Comparison of ENCODE assay signal across 8 cellular contexts in the genomic region with DNA sequence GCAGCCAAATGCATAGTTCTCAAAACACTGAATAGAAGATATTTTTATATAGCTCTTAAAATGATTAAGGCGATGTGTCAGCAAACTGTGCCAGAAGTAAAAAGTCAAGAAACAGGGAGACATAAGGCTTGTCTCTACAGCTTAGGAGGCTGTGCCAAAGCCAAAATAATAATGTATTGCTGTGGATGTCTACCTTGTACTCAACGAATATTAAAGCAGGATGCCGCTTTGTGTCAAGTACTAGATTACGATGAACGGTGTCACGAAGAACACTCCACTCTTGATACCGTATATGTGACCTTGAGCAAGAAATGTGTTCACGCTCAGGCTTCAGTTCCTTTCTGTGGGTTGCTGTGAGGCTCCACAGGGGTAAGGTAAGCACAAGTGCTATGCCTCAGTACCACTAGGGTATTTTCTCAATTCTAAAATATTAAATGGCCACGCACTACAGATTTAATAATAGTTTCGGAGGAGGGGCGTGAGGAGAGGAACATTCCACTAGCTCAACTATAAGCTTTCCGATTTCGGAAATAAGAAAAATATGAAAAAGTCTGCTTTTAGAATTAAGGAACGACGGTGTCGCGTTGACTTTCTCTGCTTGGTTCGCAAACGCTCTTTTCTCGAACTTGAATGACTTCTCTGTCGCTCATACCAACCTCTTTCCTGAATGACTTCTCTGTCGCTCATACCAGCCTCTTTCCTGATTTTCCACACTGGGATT. TPM values are rescaled to one million over a fixed set of nuclear protein-coding genes. Genes with fewer than 3 reads are reported as not detected.
DNase-seq lines count a peak whose midpoint lies in the region; ATAC-seq and TF ChIP-seq lines count a peak whose summit lies in the region.

No MANE protein-coding gene starts in this region.

- H3K27me3 ChIP-seq in CD4-positive, alpha-beta memory T cell (ENCODE audit: insufficient read depth, low read length) = no peaks in the 10 kb centered on the region
- H3K27me3 ChIP-seq in PC-3 (ENCODE audit: low read length) (no peaks in the 10 kb centered on the region), adrenal gland (no peaks in the 10 kb centered on the region), iPS-18a (ENCODE audit: control insufficient read depth, insufficient read depth, low read length) (no peaks in the 10 kb centered on the region)

- peaks cover 24 to 37% (median 28%) of the 10 kb centered on the region in 4 donors for H3K4me1 Mint-ChIP-seq in CD4-positive, alpha-beta memory T cell

- H3K9me3 ChIP-seq in CD4-positive, alpha-beta memory T cell (ENCODE audit: control insufficient read depth in 1 of 2, low read length in 2 of 2) = no peaks in the 10 kb centered on the region
- H3K9me3 ChIP-seq in PC-3 (ENCODE audit: low read length) (no peaks in the 10 kb centered on the region), adrenal gland (replicated peaks in 1 of 3) (no peaks in the 10 kb centered on the region), iPS-18a (ENCODE audit: control insufficient read depth, low read depth, low read length) (no peaks in the 10 kb centered on the region)

- H3K4me3 ChIP-seq in CD4-positive, alpha-beta memory T cell (ENCODE audit: low read length in 2 of 2) = peak overlapping the region; percentile 72 to 75
- peak overlapping the region; percentile 92 for H3K4me3 ChIP-seq in PC-3 (ENCODE audit: low read length)
- H3K4me3 ChIP-seq in adrenal gland = peak overlapping the region in 3 of 4 donors; percentile 64 to 80 (median 77)
- peak overlapping the region; percentile 57 for H3K4me3 ChIP-seq in iPS-18a (ENCODE audit: low read length)

- peaks cover 4% of the 10 kb centered on the region for H3F3A ChIP-seq in PC-3 (ENCODE audit: low read length, unreplicated experiment)

- TF ChIP-seq POLR2A in adrenal gland (IDR thresholded peaks at IDR 0.05) = peak in 1 of 2 donors; percentile 22

- 0 to 1% (median 1%) methylated on average over 22 of the region's 22 CpGs for WGBS in adrenal gland, 4 donors

- H3K9me3 Mint-ChIP-seq in CD4-positive, alpha-beta memory T cell = no peaks in the 10 kb centered on the region

- POLR2A ChIA-PET in CD4-positive, alpha-beta memory T cell (lab: Charles Lee; ENCODE audit: partially characterized antibody) = interaction anchor here (0.8 to 2.6 kb wide), 12 partner anchors 9 to 1071 kb away, joined by 3 to 17 read pairs (median 4); partner anchors contain the start of genes ELMOD2, NDUFC1 and RAB33B
- POLR2A ChIA-PET in PC-3 (lab: Charles Lee; ENCODE audit: unreplicated experiment) = interaction anchor here (0.7 kb wide), 1 partner anchor 438 kb away, joined by 3 read pairs; no protein-coding TSS in a partner anchor

- H3K4me1 ChIP-seq in CD4-positive, alpha-beta memory T cell (ENCODE audit: insufficient read depth, low read length) = peaks cover 23% of the 10 kb centered on the region
- H3K4me1 ChIP-seq in PC-3 (ENCODE audit: insufficient read depth, low read length) (peaks cover 44% of the 10 kb centered on the region), adrenal gland (replicated peaks in 1 of 2) (peaks cover 5 to 38% of the 10 kb centered on the region in 2 donors), iPS-18a (ENCODE audit: control insufficient read depth, low read depth, low read length) (peaks cover 8% of the 10 kb centered on the region)

- no peak overlapping the region for H3K27ac Mint-ChIP-seq in CD4-positive, alpha-beta memory T cell

- no peak overlapping the region for H3K4me3 Mint-ChIP-seq in CD4-positive, alpha-beta memory T cell

- H3K27me3 Mint-ChIP-seq in CD4-positive, alpha-beta memory T cell = no peaks in the 10 kb centered on the region

- H2AFZ ChIP-seq in PC-3 (ENCODE audit: low read length) = peak overlapping the region; percentile 73

- peak; percentile 38 to 54 (median 49) for DNase-seq in CD4-positive, alpha-beta memory T cell
- DNase-seq in PC-3 = peak; percentile 4
- peak in 4 of 7 donors; percentile 11 to 53 (median 14) for DNase-seq in adrenal gland
- peak; percentile 5 to 20 (median 14) for DNase-seq in stimulated activated CD4-positive, alpha-beta T cell treated with anti-CD3 and anti-CD28 coated beads, Interleukin-12 subunit alpha, Interleukin-12 subunit beta, amount 100 ng/mL, for 48 hours (ENCODE audit: low read depth in 2 of 3, low spot score in 1 of 3)
- DNase-seq in islet precursor cell = no peak

- no peaks in the 10 kb centered on the region for H3K36me3 Mint-ChIP-seq in CD4-positive, alpha-beta memory T cell

- no peaks in the 10 kb centered on the region; the same call in 1 of the 2 replicates for H4K20me1 ChIP-seq in PC-3 (ENCODE audit: low read length)

- intact Hi-C loops in CD4-positive, alpha-beta memory T cell (cut with micrococcal nuclease) = loop anchor here (1.0 to 5.0 kb wide), 7 partner anchors 12 to 1070 kb away; partner anchors contain the start of genes ELMOD2, MAML3, NAA15 and NDUFC1
- intact Hi-C loops in PC-3 (cut with micrococcal nuclease) = loop anchor here (2.0 to 10.0 kb wide), 3 partner anchors 54 to 382 kb away; partner anchors contain the start of genes CLGN, ELMOD2 and TBC1D9
- intact Hi-C loops in adrenal gland (cut with DNase I) = no loop called here

- H3K4me2 ChIP-seq in PC-3 (ENCODE audit: low read length) = peak overlapping the region; percentile 87

- BruUV-seq in PC-3 (replicated peaks; lab: Mats Ljungman, UMichigan) = TSS peak; percentile 90

- CTCF ChIA-PET in CD4-positive, alpha-beta memory T cell (lab: Charles Lee; ENCODE audit: partially characterized antibody) = interaction anchor here (0.7 to 4.3 kb wide), 10 partner anchors 10 to 361 kb away, joined by 3 to 119 read pairs (median 3); partner anchors contain the start of gene ELMOD2
- CTCF ChIA-PET in PC-3 (lab: Charles Lee) = interaction anchor here (0.6 to 2.6 kb wide), 4 partner anchors 13 to 221 kb away, joined by 3 to 21 read pairs (median 4); partner anchors contain the start of gene ELMOD2

- H3K9ac ChIP-seq in PC-3 (ENCODE audit: low read length) (peak overlapping the region; percentile 58), iPS-18a (ENCODE audit: low read length) (peak overlapping the region; percentile 16)

- H3K27ac ChIP-seq in CD4-positive, alpha-beta memory T cell (ENCODE audit: low read depth, low read length) = peak overlapping the region; percentile 69
- H3K27ac ChIP-seq in PC-3 (ENCODE audit: low read length) (peak overlapping the region; percentile 63), adrenal gland (peak overlapping the region; percentile 66 to 84 (median 80)), iPS-18a (ENCODE audit: low read length) (no peak overlapping the region)

- no peaks in the 10 kb centered on the region for H3K9me2 ChIP-seq in PC-3 (replicated peaks; ENCODE audit: low read length)

- TF ChIP-seq CTCF in PC-3 (conservative IDR thresholded peaks at IDR 0.05; ENCODE audit: low read depth, low read length) (no peak), adrenal gland (IDR thresholded peaks at IDR 0.05) (peak; percentile 9 to 60 (median 40))

- H3K79me2 ChIP-seq in PC-3 (ENCODE audit: low read length) = peaks cover 43% of the 10 kb centered on the region

- H3K36me3 ChIP-seq in CD4-positive, alpha-beta memory T cell (ENCODE audit: insufficient read depth, low read length) = no peaks in the 10 kb centered on the region
- H3K36me3 ChIP-seq in PC-3 (ENCODE audit: low read depth, low read length) (no peaks in the 10 kb centered on the region), adrenal gland (replicated peaks in 1 of 2) (no peaks in the 10 kb centered on the region), iPS-18a (ENCODE audit: control insufficient read depth, low read depth, low read length) (no peaks in the 10 kb centered on the region)

- ATAC-seq in GM18909 (IDR thresholded peaks at IDR 0.05; ENCODE audit: poor library complexity, unreplicated experiment) = peak; percentile 65
- ATAC-seq in HG03066 (IDR thresholded peaks at IDR 0.05; ENCODE audit: low read depth, unreplicated experiment) = peak; percentile 53
- ATAC-seq in PC-3 = peak; percentile 10

RNA-seq across cellular contexts. Expression of gene SCOC, which starts 0.7 kb away (rescaled TPM):
- total RNA-seq in CD4-positive, alpha-beta memory T cell = 10 to 100 TPM; 21.8 to 22.8 TPM
- polyA plus RNA-seq in CD4-positive, alpha-beta memory T cell = 10 to 100 TPM; 31.1 to 63.7 TPM
- total RNA-seq in PC-3 (2014; rRNA removed) = 22.5 and 28.2 TPM in 2 replicates
- 10 to 100 TPM; 28.5 to 82.9 (median 45.3) TPM for total RNA-seq in adrenal gland
- 100 to 1,000 TPM in 1 of 3 donors, 10 to 100 TPM in 2; 38.8 to 101 (median 46.7) TPM for polyA plus RNA-seq in adrenal gland

RNA-seq across cellular contexts. Expression of gene CLGN, which starts 54.7 kb away (rescaled TPM):
- total RNA-seq in CD4-positive, alpha-beta memory T cell = not detected
- not detected for polyA plus RNA-seq in CD4-positive, alpha-beta memory T cell
- total RNA-seq in PC-3 (2014; rRNA removed) (7.9 and 9.6 TPM in 2 replicates), adrenal gland (1 to 10 TPM in 3 of 8 donors, under 1 TPM in 4, not detected in 1; 0.29 to 3.5 (median 0.61) TPM)
- 1 to 10 TPM in 2 of 3 donors, under 1 TPM in 1; 0.47 to 8.2 (median 2.5) TPM for polyA plus RNA-seq in adrenal gland

Comparison
In these comparisons a context has a peak if more than half of its experiments do, and no peak if none do; other contexts are left out.
1. ATAC-seq: peak in every context shown above with its lines; median percentile 65 in GM18909; 53 in HG03066; 10 in PC-3.
2. intact Hi-C loops: an anchor here in CD4-positive, alpha-beta memory T cell (1.0 to 5.0 kb wide) and PC-3 (2.0 to 10.0 kb wide); none called in adrenal gland.